In the genomic region with DNA sequence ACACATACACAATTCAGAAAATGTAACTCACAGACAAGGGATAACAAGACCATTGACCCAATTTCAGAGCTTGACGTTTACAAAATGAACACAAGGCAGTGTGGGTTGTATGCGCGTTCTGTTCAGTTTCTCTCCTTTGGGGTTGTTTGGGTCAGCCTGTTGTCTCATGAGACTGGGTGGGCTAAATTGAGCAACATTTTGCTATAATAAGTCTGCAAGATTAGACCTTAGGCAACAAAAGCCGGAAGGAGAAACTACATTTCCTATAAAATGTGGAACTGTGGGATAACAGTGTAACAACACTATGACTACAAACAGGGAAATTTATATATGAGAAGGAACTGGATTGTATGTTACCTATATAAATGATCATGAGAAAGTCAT, we compare ENCODE assay signal across 21 cellular contexts. TPM values are rescaled to one million over a fixed set of nuclear protein-coding genes. Genes with fewer than 3 reads are reported as not detected.
A peak's percentile ranks its signal among the peaks of the same experiment; 100 is the strongest.
DNase-seq lines count a peak whose midpoint lies in the region; ATAC-seq and TF ChIP-seq lines count a peak whose summit lies in the region.
"Had no signal": no experiment of that assay in that cellular context is flagged by ENCODE, and none has a peak within 500 bp of the region (broad histone marks: within the 10 kb centered on the region; RNA-seq: fewer than 3 reads in every experiment).

No MANE protein-coding gene starts in this region.

- peak; percentile 62 to 86 (median 76) for ATAC-seq in heart left ventricle
- ATAC-seq: activated CD4-positive, alpha-beta T cell treated with anti-CD3 and anti-CD28 coated beads for 36 hours; activated CD8-positive, alpha-beta memory T cell treated with anti-CD3 and anti-CD28 coated beads, Interleukin-2, amount 10 ng/mL, durations not matched to agents 7 days and 5 days; body of pancreas; GM12878 had no signal

- H3K36me3 ChIP-seq in BLaER1: no peaks in the 10 kb centered on the region
- H3K36me3 ChIP-seq in heart left ventricle: no peaks in the 10 kb centered on the region
- H3K36me3 ChIP-seq in neutrophil: no peaks in the 10 kb centered on the region
- H3K36me3 ChIP-seq in tibial artery: no peaks in the 10 kb centered on the region
- H3K36me3 ChIP-seq: ovary had no signal

- H3K4me1 ChIP-seq in BLaER1 (peaks cover 10% of the 10 kb centered on the region), heart left ventricle (peaks cover 0 to 45% (median 10%) of the 10 kb centered on the region in 12 donors), neutrophil (ENCODE audit: control insufficient read depth in 1 of 2, insufficient read depth in 1 of 2, low read depth in 1 of 2, low read length in 1 of 2) (peaks cover 50 to 57% of the 10 kb centered on the region in 2 experiments), tibial artery (no peaks in the 10 kb centered on the region)
- H3K4me1 ChIP-seq: body of pancreas had no signal

- H3K4me3 ChIP-seq in BLaER1 (no peak overlapping the region), heart left ventricle (no peak overlapping the region), neutrophil (ENCODE audit: low read depth in 1 of 2, low read length in 1 of 2) (peak overlapping the region in 1 of 2 experiments; percentile 13), tibial artery (no peak overlapping the region)
- H3K4me3 ChIP-seq: body of pancreas, GM12878, ovary, PC-9 had no signal

- TF ChIP-seq CTCF in heart left ventricle (IDR thresholded peaks at IDR 0.05) (no peak), neutrophil (IDR thresholded peaks at IDR 0.05) (no peak), tibial artery (IDR thresholded peaks at IDR 0.05) (no peak)

- H3K9me3 ChIP-seq in BLaER1 (peaks cover 14% of the 10 kb centered on the region; the same call in 1 of the 2 replicates), heart left ventricle (peaks cover 0 to 14% (median 3%) of the 10 kb centered on the region in 12 donors), neutrophil (no peaks in the 10 kb centered on the region), tibial artery (peaks cover 0 to 9% (median 5%) of the 10 kb centered on the region in 3 donors)
- H3K9me3 ChIP-seq: body of pancreas, ovary had no signal

- no peak overlapping the region for H3K9ac ChIP-seq in BLaER1
- H3K9ac ChIP-seq: KMS-11 had no signal

- peak overlapping the region; percentile 10 for H3K4me2 ChIP-seq in BLaER1
- H3K4me2 ChIP-seq: KMS-11, PC-9 had no signal

- DNase-seq in NOMO-1 treated with DMSO at 0.1 percent for 48 hours (lab: John Stamatoyannopoulos, UW; ENCODE audit: unreplicated experiment): peak; percentile 72
- DNase-seq in heart left ventricle: peak in 1 of 5 donors; percentile 47
- DNase-seq in hepatic stellate cell (ENCODE audit: low spot score): no peak
- DNase-seq in posterior cingulate gyrus: no peak
- DNase-seq in tibial artery: no peak
- DNase-seq in stimulated activated CD4-positive, alpha-beta T cell treated with anti-CD3 and anti-CD28 coated beads, Interleukin-12 subunit alpha, Interleukin-12 subunit beta, amount 100 ng/mL, for 4 hours: no peak
- DNase-seq: activated CD4-positive, alpha-beta T cell treated with anti-CD3 and anti-CD28 coated beads for 36 hours; activated CD8-positive, alpha-beta memory T cell treated with anti-CD3 and anti-CD28 coated beads, Interleukin-2, amount 10 ng/mL, durations not matched to agents 7 days and 5 days; body of pancreas; CD4-positive, alpha-beta T cell; foreskin fibroblast; ovary; PC-9; small intestine; stimulated activated CD4-positive, alpha-beta T cell treated with anti-CD3 and anti-CD28 coated beads, Interleukin-4, amount 100 ng/mL, for 4 hours; T-helper 9 cell had no signal

- H3K27me3 ChIP-seq in BLaER1 (no peaks in the 10 kb centered on the region), heart left ventricle (no peaks in the 10 kb centered on the region), neutrophil (no peaks in the 10 kb centered on the region), tibial artery (no peaks in the 10 kb centered on the region)
- H3K27me3 ChIP-seq: body of pancreas, ovary had no signal

- WGBS in heart left ventricle, 4 donors: 47 to 61% (median 53%) methylated on average over 4 of the region's 4 CpGs

- H4K20me1 ChIP-seq in BLaER1: no peaks in the 10 kb centered on the region

- intact Hi-C loops in heart left ventricle (cut with DNase I): no loop called here
- intact Hi-C loops in posterior cingulate gyrus (cut with DNase I): no loop called here
- intact Hi-C loops in tibial artery (cut with DNase I; ENCODE audit: low total_unique reads): no loop called here

- H3K27ac ChIP-seq in BLaER1 (no peak overlapping the region), heart left ventricle (peak overlapping the region in 11 of 12 donors; percentile 52 to 88 (median 69)), neutrophil (peak overlapping the region; percentile 83), tibial artery (no peak overlapping the region)
- H3K27ac ChIP-seq: KMS-11, ovary, PC-9 had no signal

- TF ChIP-seq POLR2A in heart left ventricle (IDR thresholded peaks at IDR 0.05): no peak

RNA-seq across cellular contexts. Expression of gene LTA4H, which starts 18.9 kb away (rescaled TPM):
- total RNA-seq in heart left ventricle: 10 to 100 TPM; 32.8 to 72.0 (median 42.6) TPM
- 10 to 100 TPM; 23.3 to 31.3 TPM for polyA plus RNA-seq in heart left ventricle

RNA-seq across cellular contexts. Expression of gene HAL, which starts 58.1 kb away (rescaled TPM):
- under 1 TPM in 4 of 9 donors, not detected in 5; 0.10 to 0.79 (median 0.31) TPM for total RNA-seq in heart left ventricle
- polyA plus RNA-seq in heart left ventricle: under 1 TPM; 0.04 to 0.07 TPM
- total RNA-seq: HT-29 had no signal

Comparison
In these comparisons a context has a peak if more than half of its experiments do, and no peak if none do; other contexts are left out.
1. H3K27ac ChIP-seq: peak in heart left ventricle (11 of 12) and neutrophil (single experiment); none in BLaER1 (single experiment) and tibial artery (0 of 2).